ENCODE assay signal across 23 cellular contexts in genomic region chr15:35320911-35321310, GRCh38.
"Had no signal": no experiment of that assay in that cellular context is flagged by ENCODE, and none has a peak within 500 bp of the region (broad histone marks: within the 10 kb centered on the region; RNA-seq: fewer than 3 reads in every experiment).

No MANE protein-coding gene starts in this region.

- DNase-seq: dermis blood vessel endothelial cell; dorsolateral prefrontal cortex; effector CD4-positive, alpha-beta T cell; effector memory CD4-positive, alpha-beta T cell; foreskin keratinocyte; glutamatergic neuron; head of caudate nucleus; heart right ventricle; hippocampal formation; left cardiac atrium; left lung; left ventricle myocardium superior; lower lobe of right lung; mesenchymal stem cell; mucosa of descending colon; naive B cell had no signal

- H3K4me3 ChIP-seq: coronary artery, dorsolateral prefrontal cortex, esophagus muscularis mucosa, heart right ventricle, left lung, lower lobe of right lung, mucosa of descending colon had no signal

- ATAC-seq: foreskin keratinocyte, heart right ventricle, left cardiac atrium, left lung, left ventricle myocardium superior, lower lobe of right lung had no signal

- H3K36me3 ChIP-seq: esophagus muscularis mucosa, heart right ventricle, left lung, lower lobe of right lung had no signal

- H3K4me1 ChIP-seq: esophagus muscularis mucosa, heart right ventricle, left lung, lower lobe of right lung had no signal

- H3K27ac ChIP-seq: coronary artery, dorsolateral prefrontal cortex, esophagus muscularis mucosa, foreskin keratinocyte, heart right ventricle, left lung, lower lobe of right lung had no signal

- FAIRE-seq: colon, endothelial cell of umbilical vein, frontal cortex, islet of Langerhans, keratinocyte had no signal

- H3K9me3 ChIP-seq: esophagus muscularis mucosa, heart right ventricle, left lung, lower lobe of right lung, mucosa of descending colon had no signal

- H3K27me3 ChIP-seq: dorsolateral prefrontal cortex, esophagus muscularis mucosa, foreskin keratinocyte, heart right ventricle, left lung had no signal
